In the genomic region with DNA sequence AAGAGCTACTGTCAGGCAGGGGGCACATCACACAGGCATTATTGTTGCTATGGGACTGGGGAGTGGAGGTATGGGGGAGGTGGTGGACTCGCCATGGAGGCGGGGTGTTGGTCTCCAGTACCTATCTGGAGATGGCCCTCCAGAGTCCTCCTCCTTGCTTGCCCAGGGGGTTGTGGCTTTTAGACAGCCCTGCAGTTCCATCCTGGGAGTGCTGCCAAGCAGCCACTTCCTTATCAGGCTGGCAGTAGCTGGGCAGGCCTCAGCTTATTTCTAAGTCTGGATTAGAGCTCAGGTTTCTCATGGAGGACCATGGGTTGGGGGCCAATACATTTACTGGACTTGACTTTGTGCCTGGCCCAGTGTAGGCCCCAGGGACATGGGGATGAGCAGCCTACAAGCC, we compare ENCODE assay signal across 14 cellular contexts.
DNase-seq lines count a peak whose midpoint lies in the region; ATAC-seq and TF ChIP-seq lines count a peak whose summit lies in the region.
"Had no signal": no experiment of that assay in that cellular context is flagged by ENCODE, and none has a peak within 500 bp of the region (broad histone marks: within the 10 kb centered on the region; RNA-seq: fewer than 3 reads in every experiment).

No MANE protein-coding gene starts in this region.

- no peak overlapping the region for H3K27ac Mint-ChIP-seq in T-helper 2 cell treated with Interferon-gamma antibody and Interleukin-4, amounts not matched to agents 5 μg/mL and 100 μg/mL, for 36 hours
- H3K27ac Mint-ChIP-seq: activated CD4-positive, alpha-beta T cell treated with anti-CD3 and anti-CD28 coated beads for 36 hours had no signal

- peaks cover 11% of the 10 kb centered on the region for H3K4me1 Mint-ChIP-seq in T-helper 2 cell treated with Interferon-gamma antibody and Interleukin-4, amounts not matched to agents 5 μg/mL and 100 μg/mL, for 36 hours (ENCODE audit: low read depth)

- ATAC-seq in DND-41 (ENCODE audit: insufficient read depth, low read depth) = peak; percentile 55
- no peak for ATAC-seq in GM19023 (IDR thresholded peaks at IDR 0.05; ENCODE audit: unreplicated experiment)
- ATAC-seq: activated CD4-positive, alpha-beta T cell treated with anti-CD3 and anti-CD28 coated beads for 36 hours had no signal

- H3K4me2 ChIP-seq in DND-41 (ENCODE audit: insufficient read depth, low read length) (no peak overlapping the region), osteoblast (ENCODE audit: insufficient read depth, low read length) (no peak overlapping the region)

- H3K27ac ChIP-seq in DND-41 (ENCODE audit: low read length) = peak overlapping the region; percentile 48
- H3K27ac ChIP-seq in osteoblast (ENCODE audit: low read depth, low read length) = no peak overlapping the region
- H3K27ac ChIP-seq: RWPE1, vagina had no signal

- H3K79me2 ChIP-seq in DND-41 (ENCODE audit: insufficient read depth, low read length) (peaks cover 89% of the 10 kb centered on the region), osteoblast (ENCODE audit: insufficient read depth, low read length) (no peaks in the 10 kb centered on the region)

- no peak overlapping the region for H3K9ac ChIP-seq in DND-41 (ENCODE audit: low read depth, low read length)

- H4K20me1 ChIP-seq in DND-41 (ENCODE audit: insufficient read depth, low read length) (peaks cover 52% of the 10 kb centered on the region), osteoblast (ENCODE audit: insufficient read depth, low read length) (no peaks in the 10 kb centered on the region)

- H2AFZ ChIP-seq in DND-41 (ENCODE audit: low read depth, low read length) (no peak overlapping the region), osteoblast (ENCODE audit: low read length) (no peak overlapping the region)

- no peaks in the 10 kb centered on the region for H3K36me3 Mint-ChIP-seq in T-helper 2 cell treated with Interferon-gamma antibody and Interleukin-4, amounts not matched to agents 5 μg/mL and 100 μg/mL, for 36 hours (ENCODE audit: low read depth)

- no peak overlapping the region for H3K4me3 ChIP-seq in DND-41 (ENCODE audit: low read depth in 1 of 2, low read length in 2 of 2)
- H3K4me3 ChIP-seq in osteoblast (ENCODE audit: insufficient read depth, low read length) = no peak overlapping the region
- H3K4me3 ChIP-seq: lung, vagina had no signal

- H3K36me3 ChIP-seq in DND-41 (ENCODE audit: insufficient read depth, low read length) (peaks cover 63% of the 10 kb centered on the region), osteoblast (ENCODE audit: insufficient read depth, low read length) (no peaks in the 10 kb centered on the region)
- H3K36me3 ChIP-seq: vagina had no signal

- H3K9me3 ChIP-seq in DND-41 (ENCODE audit: insufficient read depth, low read length, severe bottlenecking) = no peaks in the 10 kb centered on the region
- H3K9me3 ChIP-seq in osteoblast (ENCODE audit: low read depth, low read length) = no peaks in the 10 kb centered on the region
- H3K9me3 ChIP-seq: vagina had no signal

- no peaks in the 10 kb centered on the region for H3K27me3 Mint-ChIP-seq in T-helper 2 cell treated with Interferon-gamma antibody and Interleukin-4, amounts not matched to agents 5 μg/mL and 100 μg/mL, for 36 hours (ENCODE audit: low read depth)
- H3K27me3 Mint-ChIP-seq: activated CD4-positive, alpha-beta T cell treated with anti-CD3 and anti-CD28 coated beads for 36 hours had no signal

- DNase-seq in DND-41 = no peak
- DNase-seq in NCI-H1092 treated with DMSO at 0.1 percent for 48 hours (lab: John Stamatoyannopoulos, UW) = peak; percentile 33
- DNase-seq in dedifferentiated amniotic fluid mesenchymal stem cell (ENCODE audit: extremely low spot score) = peak; percentile 19
- peak; percentile 74 for DNase-seq in osteoblast (ENCODE audit: insufficient read length, low spot score, missing footprints)
- DNase-seq in T-helper 2 cell treated with Interferon-gamma antibody and Interleukin-4, amounts not matched to agents 5 μg/mL and 100 μg/mL, for 36 hours (ENCODE audit: low spot score) = no peak
- no peak for DNase-seq in NCI-H1694 (lab: John Stamatoyannopoulos, UW)
- no peak for DNase-seq in activated naive CD4-positive, alpha-beta T cell treated with anti-CD3 and anti-CD28 coated beads, Interleukin-2, amount 50 U/mL, for 16 hours
- DNase-seq: activated CD4-positive, alpha-beta T cell treated with anti-CD3 and anti-CD28 coated beads for 36 hours; activated gamma-delta T cell treated with Interleukin-2 at 50 U/mL for 16 hours; foreskin melanocyte had no signal

- TF ChIP-seq CTCF in DND-41 (IDR thresholded peaks at IDR 0.05; ENCODE audit: borderline replicate concordance, extremely low read depth, low read length, poor library complexity, severe bottlenecking) = no peak
- TF ChIP-seq CTCF in osteoblast (IDR thresholded peaks at IDR 0.05; ENCODE audit: extremely low read depth, low read depth, low read length) = no peak

- H3K4me1 ChIP-seq in DND-41 (ENCODE audit: insufficient read depth, low read length) (peaks cover 22% of the 10 kb centered on the region), osteoblast (ENCODE audit: insufficient read depth, low read length) (peaks cover 5% of the 10 kb centered on the region)
- H3K4me1 ChIP-seq: vagina had no signal

- no peak overlapping the region for H3K4me3 Mint-ChIP-seq in T-helper 2 cell treated with Interferon-gamma antibody and Interleukin-4, amounts not matched to agents 5 μg/mL and 100 μg/mL, for 36 hours
- H3K4me3 Mint-ChIP-seq: activated CD4-positive, alpha-beta T cell treated with anti-CD3 and anti-CD28 coated beads for 36 hours had no signal

- H3K9me3 Mint-ChIP-seq in T-helper 2 cell treated with Interferon-gamma antibody and Interleukin-4, amounts not matched to agents 5 μg/mL and 100 μg/mL, for 36 hours = no peaks in the 10 kb centered on the region

- H3K27me3 ChIP-seq in DND-41 (ENCODE audit: insufficient read depth, low read length, poor library complexity) (no peaks in the 10 kb centered on the region), osteoblast (ENCODE audit: insufficient read depth, low read length) (no peaks in the 10 kb centered on the region)
- H3K27me3 ChIP-seq: vagina had no signal

Comparison
In these comparisons a context has a peak if more than half of its experiments do, and no peak if none do; other contexts are left out.
1. DNase-seq: peak in NCI-H1092 treated with DMSO at 0.1 percent for 48 hours (single experiment), dedifferentiated amniotic fluid mesenchymal stem cell (single experiment) and osteoblast (single experiment); none in DND-41 (single experiment), T-helper 2 cell treated with Interferon-gamma antibody and Interleukin-4, amounts not matched to agents 5 μg/mL and 100 μg/mL, for 36 hours (single experiment), NCI-H1694 (single experiment) and activated naive CD4-positive, alpha-beta T cell treated with anti-CD3 and anti-CD28 coated beads, Interleukin-2, amount 50 U/mL, for 16 hours (single experiment).